ENCODE assay signal across 9 cellular contexts in the genomic region with DNA sequence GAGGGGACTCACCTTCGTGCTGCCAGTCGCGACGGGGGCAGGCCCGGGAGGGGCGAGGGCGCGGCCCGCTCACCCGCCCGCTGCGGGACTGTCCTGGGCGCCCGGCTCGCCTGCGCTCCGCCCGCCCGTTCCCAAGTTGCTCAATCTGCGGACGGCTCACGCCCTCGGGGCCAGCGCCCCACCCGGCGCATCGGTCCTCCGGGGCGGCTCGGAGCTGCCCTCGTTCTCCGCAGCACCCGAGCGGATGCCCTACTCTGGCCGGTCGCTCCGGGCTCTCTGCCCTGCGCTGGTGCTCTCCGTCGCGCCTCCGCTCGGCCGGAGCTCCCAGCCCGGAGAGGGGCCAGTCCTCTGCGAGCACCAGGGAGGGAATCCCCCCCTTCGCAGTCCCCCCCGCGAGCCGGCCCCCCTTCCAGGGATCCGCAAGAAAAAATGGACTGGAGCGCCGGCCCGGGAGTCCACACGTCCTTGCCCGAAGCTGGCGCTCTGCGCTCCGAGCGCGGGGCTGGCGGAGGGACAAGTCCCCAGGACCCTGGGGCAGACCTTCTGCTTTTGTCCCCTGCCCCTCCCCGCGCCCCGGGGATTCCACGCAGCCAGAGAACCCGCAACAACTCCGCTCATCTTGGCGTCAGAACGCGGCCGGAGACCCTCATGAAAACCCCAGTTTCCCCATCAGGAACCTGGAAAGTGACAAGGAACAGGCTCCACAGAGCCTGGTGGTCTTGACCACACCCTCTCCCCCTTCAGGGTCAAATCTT. TPM values are rescaled to one million over a fixed set of nuclear protein-coding genes. Genes with fewer than 3 reads are reported as not detected.
A peak's percentile ranks its signal among the peaks of the same experiment; 100 is the strongest.
DNase-seq lines count a peak whose midpoint lies in the region; ATAC-seq, FAIRE-seq and TF ChIP-seq lines count a peak whose summit lies in the region.
"Had no signal": no experiment of that assay in that cellular context is flagged by ENCODE, and none has a peak within 500 bp of the region (broad histone marks: within the 10 kb centered on the region; RNA-seq: fewer than 3 reads in every experiment).

A gene with protein sequence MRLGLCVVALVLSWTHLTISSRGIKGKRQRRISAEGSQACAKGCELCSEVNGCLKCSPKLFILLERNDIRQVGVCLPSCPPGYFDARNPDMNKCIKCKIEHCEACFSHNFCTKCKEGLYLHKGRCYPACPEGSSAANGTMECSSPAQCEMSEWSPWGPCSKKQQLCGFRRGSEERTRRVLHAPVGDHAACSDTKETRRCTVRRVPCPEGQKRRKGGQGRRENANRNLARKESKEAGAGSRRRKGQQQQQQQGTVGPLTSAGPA (minus strand): TSS at position 339 of the 755 bp plus-strand sequence. CDS start 5,231 bp downstream, outside the sequence.

- no peak within 1 kb of the TSS for H4K91ac ChIP-seq in H9 (ENCODE audit: insufficient read length, low read depth, low read length)

- no peak within 1 kb of the TSS for H2BK20ac ChIP-seq in H9 (ENCODE audit: low read depth, low read length, poor library complexity, severe bottlenecking)

- intact Hi-C loops in mammary epithelial cell (cut with micrococcal nuclease): no loop called here
- intact Hi-C loops in right lobe of liver (cut with DNase I): no loop called here
- intact Hi-C loops in activated CD4-positive, alpha-beta T cell treated with anti-CD3 and anti-CD28 coated beads, Interleukin-2, amount 10 ng/mL, durations not matched to agents 24 days and 14 days (cut with micrococcal nuclease): no loop called here

- TF ChIP-seq POLR2A in A549 (IDR thresholded peaks at IDR 0.05; ENCODE audit: low read length) (no peak), right lobe of liver (IDR thresholded peaks at IDR 0.05) (no peak)

- H3K4me2 ChIP-seq in A549 (peak within 1 kb of the TSS; percentile 70), H9 (ENCODE audit: insufficient read depth, insufficient read length, low read length) (peak within 1 kb of the TSS; percentile 11), mammary epithelial cell (ENCODE audit: insufficient read depth, low read depth, low read length) (peak within 1 kb of the TSS; percentile 67)

- H3K4me1 Mint-ChIP-seq in H9: peaks cover 20 to 43% of the 10 kb centered on the region in 2 experiments
- H3K4me1 Mint-ChIP-seq in activated CD4-positive, alpha-beta T cell treated with anti-CD3 and anti-CD28 coated beads, Interleukin-2, amount 10 ng/mL, durations not matched to agents 24 days and 14 days: no peaks in the 10 kb centered on the region

- POLR2A ChIA-PET in A549 (lab: Yijun Ruan, JAX): no interaction called here

- H3K4me3 ChIP-seq in A549 (peak within 1 kb of the TSS; percentile 41), mammary epithelial cell (replicated peaks in 1 of 3; ENCODE audit: insufficient read depth in 1 of 3, low read depth in 2 of 3, low read length in 3 of 3) (no peak within 1 kb of the TSS), right lobe of liver (no peak within 1 kb of the TSS)

- no peak for TF ChIP-seq CTCF in A549 (IDR thresholded peaks at IDR 0.05)
- TF ChIP-seq CTCF in H9 (conservative IDR thresholded peaks at IDR 0.05): no peak
- no peak for TF ChIP-seq CTCF in mammary epithelial cell (conservative IDR thresholded peaks at IDR 0.05 in 1 of 2, IDR thresholded peaks at IDR 0.05 in 1 of 2; ENCODE audit: extremely low read depth in 1 of 2, insufficient read depth in 1 of 2, low read depth in 1 of 2, low read length in 2 of 2)
- no peak for TF ChIP-seq CTCF in right lobe of liver (IDR thresholded peaks at IDR 0.05)

- 48% methylated on average over 10 of the region's 72 CpGs for WGBS in A549 (ENCODE audit: missing lambda C conversion rate)
- no CpG with 5 or more reads among the region's 72 CpGs for WGBS in H9 (ENCODE audit: extremely low coverage, insufficient read length, low lambda C conversion rate)
- 27% methylated on average over 11 of the region's 72 CpGs for WGBS in mammary epithelial cell (ENCODE audit: low coverage, missing lambda C conversion rate)
- 0% methylated on average over 3 of the region's 72 CpGs for WGBS in right lobe of liver (ENCODE audit: insufficient coverage, low coverage, low lambda C conversion rate, missing lambda C conversion rate)

- ATAC-seq in A549 (peak; percentile 60 to 78), right lobe of liver (peak; percentile 28 to 58 (median 42)), HG02642 (IDR thresholded peaks at IDR 0.05; ENCODE audit: poor library complexity, unreplicated experiment) (no peak), HG03095 (IDR thresholded peaks at IDR 0.05; ENCODE audit: unreplicated experiment) (no peak)

- H3K9ac ChIP-seq in H9 (ENCODE audit: extremely low read depth, insufficient read length, low read length) (no peak within 1 kb of the TSS), mammary epithelial cell (ENCODE audit: insufficient read depth, low read length) (no peak within 1 kb of the TSS)

- no peaks in the 10 kb centered on the region; a peak in 1 of 5 replicates for H3K9me3 Mint-ChIP-seq in H9
- no peaks in the 10 kb centered on the region for H3K9me3 Mint-ChIP-seq in activated CD4-positive, alpha-beta T cell treated with anti-CD3 and anti-CD28 coated beads, Interleukin-2, amount 10 ng/mL, durations not matched to agents 24 days and 14 days

- no peaks in the 10 kb centered on the region for H3K9me3 ChIP-seq in A549
- no peaks in the 10 kb centered on the region for H3K9me3 ChIP-seq in H9 (ENCODE audit: control insufficient read depth, low read depth, low read length)
- no peaks in the 10 kb centered on the region for H3K9me3 ChIP-seq in mammary epithelial cell (replicated peaks; ENCODE audit: insufficient read depth, low read length)
- H3K9me3 ChIP-seq in right lobe of liver: no peaks in the 10 kb centered on the region

- H2BK12ac ChIP-seq in H9 (ENCODE audit: insufficient read length, low read depth, low read length): no peak within 1 kb of the TSS

- no peak within 1 kb of the TSS for H2AK5ac ChIP-seq in H9 (ENCODE audit: insufficient read length, low read length)

- no peak for FAIRE-seq in A549 (lab: Jason Lieb, UNC)

- H3K18ac ChIP-seq in H9 (ENCODE audit: insufficient read length, low read depth, low read length): no peak within 1 kb of the TSS

- CTCF ChIA-PET in A549 (lab: Yijun Ruan, JAX): interaction anchor here (0.6 to 1.5 kb wide), 2 partner anchors 33 to 54 kb away, joined by 3 to 4 read pairs; no protein-coding TSS in a partner anchor
- CTCF ChIA-PET in mammary epithelial cell (lab: Charles Lee; ENCODE audit: low non-redundant PET): no interaction called here

- H4K8ac ChIP-seq in H9 (replicated peaks; ENCODE audit: insufficient read length, low read depth, low read length): no peak within 1 kb of the TSS

- no peak within 1 kb of the TSS for H2BK15ac ChIP-seq in H9 (ENCODE audit: low read depth, low read length)

- H3K14ac ChIP-seq in H9 (ENCODE audit: insufficient read depth, low read length): no peak within 1 kb of the TSS

- H2BK5ac ChIP-seq in H9 (ENCODE audit: insufficient read length, low read length): no peak within 1 kb of the TSS

- H3K79me1 ChIP-seq in H9 (ENCODE audit: insufficient read depth, low read depth, low read length, poor library complexity, severe bottlenecking): no peaks in the 10 kb centered on the region

- in situ Hi-C loops in mammary epithelial cell (cut with MboI; ENCODE audit: low sequenced_read_pairs in 2 of 2): no loop called here

- H3K4me1 ChIP-seq in A549 (no peaks in the 10 kb centered on the region), H9 (ENCODE audit: insufficient read depth, low read length) (no peaks in the 10 kb centered on the region), mammary epithelial cell (ENCODE audit: insufficient read depth, low read length) (peaks cover 7% of the 10 kb centered on the region), right lobe of liver (peaks cover 0 to 4% (median 0%) of the 10 kb centered on the region in 4 donors)

- H3K27ac Mint-ChIP-seq in H9: no peak within 1 kb of the TSS
- no peak within 1 kb of the TSS for H3K27ac Mint-ChIP-seq in activated CD4-positive, alpha-beta T cell treated with anti-CD3 and anti-CD28 coated beads, Interleukin-2, amount 10 ng/mL, durations not matched to agents 24 days and 14 days

- dilution Hi-C loops in mammary epithelial cell (cut with HindIII; ENCODE audit: low sequenced_read_pairs): no loop called here

- H3K4ac ChIP-seq in H9 (ENCODE audit: low read depth, low read length): no peak within 1 kb of the TSS

- TF ChIP-seq EP300 in A549 (IDR thresholded peaks at IDR 0.05): no peak

- H3K79me2 ChIP-seq in H9 (ENCODE audit: insufficient read depth, low read length) (no peaks in the 10 kb centered on the region), mammary epithelial cell (ENCODE audit: insufficient read depth, low read length) (no peaks in the 10 kb centered on the region)

- no peak within 1 kb of the TSS for H3T11ph ChIP-seq in H9 (ENCODE audit: low read length)

- H3K27ac ChIP-seq in A549 (peak within 1 kb of the TSS in 1 of 2 experiments; percentile 63; a peak in 2 of 6 replicates), H9 (ENCODE audit: insufficient read length, low read depth, low read length) (no peak within 1 kb of the TSS), mammary epithelial cell (ENCODE audit: insufficient read depth, low read depth, low read length) (no peak within 1 kb of the TSS), right lobe of liver (no peak within 1 kb of the TSS)

- no peak within 1 kb of the TSS for H4K5ac ChIP-seq in H9 (ENCODE audit: insufficient read length, low read depth, low read length)

- peaks cover 76% of the 10 kb centered on the region for H3K27me3 ChIP-seq in H9 (ENCODE audit: insufficient read depth, low read length)
- H3K27me3 ChIP-seq in mammary epithelial cell (ENCODE audit: insufficient read depth, low read length): peaks cover 45% of the 10 kb centered on the region
- peaks cover 0 to 19% of the 10 kb centered on the region in 2 donors for H3K27me3 ChIP-seq in right lobe of liver

- H2AFZ ChIP-seq in H9 (ENCODE audit: low read length): no peak within 1 kb of the TSS
- peak within 1 kb of the TSS; percentile 38 for H2AFZ ChIP-seq in mammary epithelial cell (ENCODE audit: low read depth, low read length)

- no peak within 1 kb of the TSS for H3K56ac ChIP-seq in H9 (ENCODE audit: insufficient read length, low read depth, low read length)

- H3K36me3 ChIP-seq in mammary epithelial cell (ENCODE audit: insufficient read depth, low read length) (no peaks in the 10 kb centered on the region), right lobe of liver (no peaks in the 10 kb centered on the region)

- H3K23ac ChIP-seq in H9 (ENCODE audit: insufficient read length, low read depth, low read length): no peak within 1 kb of the TSS

- no peak within 1 kb of the TSS for H2BK120ac ChIP-seq in H9 (ENCODE audit: low read depth, low read length, poor library complexity, severe bottlenecking)

- no TSS peak for BruUV-seq in mammary epithelial cell (replicated peaks; lab: Mats Ljungman, UMichigan)

- H3K27me3 Mint-ChIP-seq in H9 (ENCODE audit: low read depth): peaks cover 46% of the 10 kb centered on the region
- H3K27me3 Mint-ChIP-seq in activated CD4-positive, alpha-beta T cell treated with anti-CD3 and anti-CD28 coated beads, Interleukin-2, amount 10 ng/mL, durations not matched to agents 24 days and 14 days: peaks cover 68% of the 10 kb centered on the region

- H4K20me1 ChIP-seq in H9 (ENCODE audit: control insufficient read depth, insufficient read depth, insufficient read length) (no peaks in the 10 kb centered on the region), mammary epithelial cell (ENCODE audit: insufficient read depth, low read length) (no peaks in the 10 kb centered on the region)

- peak within 1 kb of the TSS; percentile 44 to 80 for H3K4me3 Mint-ChIP-seq in H9
- no peak within 1 kb of the TSS for H3K4me3 Mint-ChIP-seq in activated CD4-positive, alpha-beta T cell treated with anti-CD3 and anti-CD28 coated beads, Interleukin-2, amount 10 ng/mL, durations not matched to agents 24 days and 14 days

- H3K36me3 Mint-ChIP-seq in H9 (ENCODE audit: insufficient read depth in 1 of 3, low read depth in 3 of 3): peaks cover 0 to 1% (median 0%) of the 10 kb centered on the region in 3 experiments; a peak in 1 of 7 replicates
- peaks cover 2% of the 10 kb centered on the region for H3K36me3 Mint-ChIP-seq in activated CD4-positive, alpha-beta T cell treated with anti-CD3 and anti-CD28 coated beads, Interleukin-2, amount 10 ng/mL, durations not matched to agents 24 days and 14 days (ENCODE audit: low read depth)

- peaks cover 9% of the 10 kb centered on the region for H3K23me2 ChIP-seq in H9 (ENCODE audit: insufficient read length, low read depth, low read length, poor library complexity, severe bottlenecking)

- DNase-seq in A549 (ENCODE audit: low read depth in 1 of 2, low spot score in 1 of 2) (peak; percentile 14 to 22), H9 (peak; percentile 47), mammary epithelial cell (peak; percentile 10), right lobe of liver (no peak), amygdala (lab: John Stamatoyannopoulos, UW) (no peak)
- no peak for DNase-seq in activated CD4-positive, alpha-beta T cell treated with anti-CD3 and anti-CD28 coated beads, Interleukin-2, amount 10 ng/mL, durations not matched to agents 24 days and 14 days
- DNase-seq: NCI-H1092 had no signal

- no peak for TF ChIP-seq RAD21 in A549 (conservative IDR thresholded peaks at IDR 0.05 in 1 of 2, IDR thresholded peaks at IDR 0.05 in 1 of 2)

RNA-seq across cellular contexts. Expression of the gene that starts here (rescaled TPM):
- polyA plus RNA-seq in A549 (2011; rRNA removed) (0.07 TPM in 1 of 2 replicates, not detected in the other), A549 (2017; fragmentation: RNase III; extraction: RNeasy Plus Mini Kit Qiagen cat#74134 plus additional on column Dnase treatment) (0.05 to 0.12 TPM in 2 of 3 replicates, not detected in the other), mammary epithelial cell (not detected)
- 0.05 and 0.09 TPM in 2 replicates for polyA plus RNA-seq in A549 (2012; cell fraction: cytosol; rRNA removed)
- 0.04 TPM in 1 of 2 replicates, not detected in the other for polyA plus RNA-seq in A549 (2012; cell fraction: nucleus; rRNA removed)
- not detected in 2 replicates for polyA minus RNA-seq in A549 (2011; rRNA and poly(A)+ RNA removed)
- total RNA-seq in H9 (2021) (0.33 and 0.35 TPM in 2 replicates), mammary epithelial cell (not detected), right lobe of liver (not detected)
- polyA minus RNA-seq in mammary epithelial cell: not detected
- total RNA-seq in activated CD4-positive, alpha-beta T cell treated with anti-CD3 and anti-CD28 coated beads, Interleukin-2, amount 10 ng/mL, durations not matched to agents 24 days and 14 days: not detected in 2 replicates

Comparison
In these comparisons a context has a peak if more than half of its experiments do, and no peak if none do; other contexts are left out.
1. Peak in DNase-seq, ATAC-seq, H3K4me3 ChIP-seq and H3K4me2 ChIP-seq in A549; RNA of the gene not detected or under 1 TPM.
2. Peak in DNase-seq and H3K4me2 ChIP-seq in H9; RNA of the gene not detected or under 1 TPM.
3. Peak in DNase-seq and H3K4me2 ChIP-seq in mammary epithelial cell; RNA of the gene not detected or under 1 TPM.
4. Peak in ATAC-seq in right lobe of liver; RNA of the gene not detected or under 1 TPM.
5. H3K4me2 ChIP-seq: peak in every context shown above with its lines; median percentile 70 in A549; 67 in mammary epithelial cell; 11 in H9.